6 cellular contexts compared by ENCODE assay signal in genomic region chr17:18315498-18316360, GRCh38. TPM values are rescaled to one million over a fixed set of nuclear protein-coding genes. Genes with fewer than 3 reads are reported as not detected.
DNase-seq lines count a peak whose midpoint lies in the region; ATAC-seq, FAIRE-seq and TF ChIP-seq lines count a peak whose summit lies in the region.

No MANE protein-coding gene starts in this region.

- FAIRE-seq in A549 (lab: Jason Lieb, UNC), result no peak

- peak overlapping the region; percentile 69 for H2AFZ ChIP-seq in neuron (ENCODE audit: low read depth, low read length)

- no peak for TF ChIP-seq POLR2A in A549 (IDR thresholded peaks at IDR 0.05; ENCODE audit: low read length)
- TF ChIP-seq POLR2A in breast epithelium (IDR thresholded peaks at IDR 0.05), result no peak

- POLR2A ChIA-PET in A549 (lab: Yijun Ruan, JAX), result interaction anchor here (1.0 to 1.6 kb wide), 2 partner anchors 26 to 55 kb away, joined by 3 to 4 read pairs; partner anchors contain the start of gene MIEF2

- intact Hi-C loops in breast epithelium (cut with DNase I; ENCODE audit: low total_unique reads), result no loop called here

- ATAC-seq in A549 (peak; percentile 5 to 13; a peak in 5 of 6 replicates), HG03565 (IDR thresholded peaks at IDR 0.05; ENCODE audit: unreplicated experiment) (no peak)

- peak overlapping the region; percentile 80 for H3K4me2 ChIP-seq in A549

- H3K36me3 ChIP-seq in breast epithelium (no peaks in the 10 kb centered on the region), neuron (ENCODE audit: insufficient read depth, low read length) (peaks cover 35% of the 10 kb centered on the region)

- WGBS in A549 (ENCODE audit: missing lambda C conversion rate), result 29% methylated on average over 37 of the region's 37 CpGs

- DNase-seq in A549 (ENCODE audit: low read depth in 1 of 2, low spot score in 1 of 2) (no peak), HL-60 (ENCODE audit: low read depth in 1 of 2, low spot score in 1 of 2) (peak in 1 of 2 experiments; percentile 48), breast epithelium (ENCODE audit: low spot score in 2 of 2) (no peak)
- no peak for DNase-seq in stimulated activated CD4-positive, alpha-beta T cell treated with anti-CD3 and anti-CD28 coated beads, Interleukin-1b, Interleukin-23, amount 100 ng/mL, for 48 hours

- TF ChIP-seq CTCF in A549 (IDR thresholded peaks at IDR 0.05), result no peak
- TF ChIP-seq CTCF in HL-60 (IDR thresholded peaks at IDR 0.05; ENCODE audit: insufficient read depth, low read length), result no peak
- TF ChIP-seq CTCF in breast epithelium (IDR thresholded peaks at IDR 0.05), result no peak

- CTCF ChIA-PET in A549 (lab: Yijun Ruan, JAX), result interaction anchor here (0.7 to 1.4 kb wide), 3 partner anchors 13 to 181 kb away, joined by 3 to 4 read pairs (median 3); no protein-coding TSS in a partner anchor

- H3K4me3 ChIP-seq in A549 (peak overlapping the region; percentile 82), HL-60 (replicated peaks; ENCODE audit: insufficient read depth, low read length) (peak overlapping the region; percentile 55), breast epithelium (peak overlapping the region; percentile 70 to 94 (median 89)), neuron (ENCODE audit: low read length) (peak overlapping the region; percentile 62)

- no peaks in the 10 kb centered on the region for H3K9me3 ChIP-seq in A549
- no peaks in the 10 kb centered on the region for H3K9me3 ChIP-seq in breast epithelium
- H3K9me3 ChIP-seq in neuron (ENCODE audit: low read length), result no peaks in the 10 kb centered on the region

- peaks cover 39% of the 10 kb centered on the region; the same call in 2 of the 3 replicates for H3K4me1 ChIP-seq in A549
- H3K4me1 ChIP-seq in breast epithelium, result peaks cover 18 to 55% of the 10 kb centered on the region in 2 donors
- H3K4me1 ChIP-seq in neuron (ENCODE audit: insufficient read depth, low read length), result peaks cover 49% of the 10 kb centered on the region

- no peak for TF ChIP-seq EP300 in A549 (IDR thresholded peaks at IDR 0.05)

- TF ChIP-seq RAD21 in A549 (conservative IDR thresholded peaks at IDR 0.05 in 1 of 2, IDR thresholded peaks at IDR 0.05 in 1 of 2), result no peak

- H3K27me3 ChIP-seq in HL-60 (ENCODE audit: insufficient read depth, poor library complexity, severe bottlenecking) (no peaks in the 10 kb centered on the region), breast epithelium (no peaks in the 10 kb centered on the region), neuron (ENCODE audit: insufficient read depth, low read length) (no peaks in the 10 kb centered on the region)

- H3K27ac ChIP-seq in A549 (peak overlapping the region; percentile 88 to 90), HL-60 (replicated peaks) (peak overlapping the region; percentile 96), breast epithelium (peak overlapping the region; percentile 90 to 98)

TF ChIP-seq in A549, 52 proteins besides CTCF, POLR2A, EP300 and RAD21:
- TF ChIP-seq PHF8 (IDR thresholded peaks at IDR 0.05; ENCODE audit: borderline replicate concordance, low read depth), result peak; percentile 33; the same call in 1 of the 2 replicates
- 0 out of 5 replicates have a peak, but pooled peaks of 1 of the 2 experiments have one; percentile 33 for TF ChIP-seq JUN (IDR thresholded peaks at IDR 0.05)
- TF ChIP-seq KDM5A (IDR thresholded peaks at IDR 0.05), result peak; percentile 98
- no peak for TF ChIP-seq RFX5 (IDR thresholded peaks at IDR 0.05)
- no peak for TF ChIP-seq HMGXB4 (CRISPR knock-in tag; IDR thresholded peaks at IDR 0.05; ENCODE audit: borderline replicate concordance)
TF ChIP-seq in A549: peak in this region for 3.

RNA-seq across cellular contexts. Expression of gene SMCR8, which starts 0.6 kb away (rescaled TPM):
- polyA plus RNA-seq in A549 (2011; rRNA removed) (12.3 and 15.0 TPM in 2 replicates), A549 (2017; fragmentation: RNase III; extraction: RNeasy Plus Mini Kit Qiagen cat#74134 plus additional on column Dnase treatment) (14.3 to 15.8 TPM (median 15.1 TPM) in 3 replicates)
- 6.5 and 8.8 TPM in 2 replicates for polyA plus RNA-seq in A549 (2012; cell fraction: cytosol; rRNA removed)
- 11.3 and 11.6 TPM in 2 replicates for polyA plus RNA-seq in A549 (2012; cell fraction: nucleus; rRNA removed)
- polyA minus RNA-seq in A549 (2011; rRNA and poly(A)+ RNA removed), result 20.8 TPM in 2 replicates
- 10 to 100 TPM; 16.4 to 20.9 (median 16.8) TPM for total RNA-seq in breast epithelium

RNA-seq across cellular contexts. Expression of gene TOP3A, which starts 0.9 kb away (rescaled TPM):
- 29.0 TPM in 2 replicates for polyA plus RNA-seq in A549 (2011; rRNA removed)
- polyA plus RNA-seq in A549 (2012; cell fraction: cytosol; rRNA removed), result 16.5 and 19.9 TPM in 2 replicates
- polyA plus RNA-seq in A549 (2012; cell fraction: nucleus; rRNA removed), result 29.8 and 48.3 TPM in 2 replicates
- polyA plus RNA-seq in A549 (2017; fragmentation: RNase III; extraction: RNeasy Plus Mini Kit Qiagen cat#74134 plus additional on column Dnase treatment), result 28.2 to 30.7 TPM (median 29.3 TPM) in 3 replicates
- polyA minus RNA-seq in A549 (2011; rRNA and poly(A)+ RNA removed), result 51.7 and 53.1 TPM in 2 replicates
- 10 to 100 TPM; 25.9 to 46.5 (median 30.1) TPM for total RNA-seq in breast epithelium

RNA-seq across cellular contexts. Expression of gene SHMT1, which starts 47.6 kb away (rescaled TPM):
- polyA plus RNA-seq in A549 (2011; rRNA removed) (38.7 and 43.2 TPM in 2 replicates), A549 (2017; fragmentation: RNase III; extraction: RNeasy Plus Mini Kit Qiagen cat#74134 plus additional on column Dnase treatment) (58.3 to 66.1 TPM (median 62.1 TPM) in 3 replicates)
- polyA plus RNA-seq in A549 (2012; cell fraction: cytosol; rRNA removed), result 56.9 and 67.4 TPM in 2 replicates
- polyA plus RNA-seq in A549 (2012; cell fraction: nucleus; rRNA removed), result 71.9 and 91.1 TPM in 2 replicates
- polyA minus RNA-seq in A549 (2011; rRNA and poly(A)+ RNA removed), result 39.3 and 48.6 TPM in 2 replicates
- 100 to 1,000 TPM in 1 of 3 donors, 10 to 100 TPM in 2; 38.3 to 144 (median 47.1) TPM for total RNA-seq in breast epithelium

RNA-seq across cellular contexts. Expression of gene MIEF2, which starts 55.3 kb away (rescaled TPM):
- 3.7 and 4.3 TPM in 2 replicates for polyA plus RNA-seq in A549 (2011; rRNA removed)
- 9.8 and 11.4 TPM in 2 replicates for polyA plus RNA-seq in A549 (2012; cell fraction: cytosol; rRNA removed)
- 49.8 and 52.9 TPM in 2 replicates for polyA plus RNA-seq in A549 (2012; cell fraction: nucleus; rRNA removed)
- polyA plus RNA-seq in A549 (2017; fragmentation: RNase III; extraction: RNeasy Plus Mini Kit Qiagen cat#74134 plus additional on column Dnase treatment), result 6.0 to 8.5 TPM (median 7.0 TPM) in 3 replicates
- polyA minus RNA-seq in A549 (2011; rRNA and poly(A)+ RNA removed), result 5.7 and 6.7 TPM in 2 replicates
- 10 to 100 TPM in 2 of 3 donors, 1 to 10 TPM in 1; 9.8 to 29.6 (median 19.0) TPM for total RNA-seq in breast epithelium

RNA-seq across cellular contexts. Expression of gene FLII, which starts 57.2 kb away (rescaled TPM):
- polyA plus RNA-seq in A549 (2011; rRNA removed), result 280 and 299 TPM in 2 replicates
- 403 and 473 TPM in 2 replicates for polyA plus RNA-seq in A549 (2012; cell fraction: cytosol; rRNA removed)
- polyA plus RNA-seq in A549 (2012; cell fraction: nucleus; rRNA removed), result 1,130 and 1,454 TPM in 2 replicates
- 222 to 265 TPM (median 253 TPM) in 3 replicates for polyA plus RNA-seq in A549 (2017; fragmentation: RNase III; extraction: RNeasy Plus Mini Kit Qiagen cat#74134 plus additional on column Dnase treatment)
- polyA minus RNA-seq in A549 (2011; rRNA and poly(A)+ RNA removed), result 463 and 500 TPM in 2 replicates
- 100 to 1,000 TPM; 235 to 298 (median 293) TPM for total RNA-seq in breast epithelium
